ENCODE assay signal across 9 cellular contexts in the genomic region with DNA sequence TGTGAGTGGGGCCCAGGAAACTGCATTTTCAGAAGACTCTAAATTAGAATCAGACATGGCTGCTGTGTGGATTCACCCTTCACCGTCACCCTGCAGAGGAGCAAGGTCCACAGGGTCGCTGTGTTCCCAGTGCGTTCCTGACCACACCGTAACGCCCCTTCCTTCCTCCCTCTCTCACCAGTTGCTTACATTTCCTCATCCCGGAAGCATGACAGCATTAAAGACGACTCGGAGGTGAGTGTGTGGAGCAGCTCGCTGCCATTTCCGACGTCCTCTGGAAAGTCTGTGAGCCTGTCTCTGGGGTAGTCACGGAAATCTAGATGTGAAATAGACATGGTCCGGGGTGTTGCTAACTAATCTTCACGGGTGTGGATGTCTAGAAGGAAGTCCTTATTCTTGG. TPM values are rescaled to one million over a fixed set of nuclear protein-coding genes. Genes with fewer than 3 reads are reported as not detected.
DNase-seq lines count a peak whose midpoint lies in the region; ATAC-seq and TF ChIP-seq lines count a peak whose summit lies in the region.
"Had no signal": no experiment of that assay in that cellular context is flagged by ENCODE, and none has a peak within 500 bp of the region (broad histone marks: within the 10 kb centered on the region; RNA-seq: fewer than 3 reads in every experiment).

No MANE protein-coding gene starts in this region.

- no peak overlapping the region for H3K4me3 Mint-ChIP-seq in activated T-cell treated with anti-CD3 and anti-CD28 coated beads, Interleukin-2, amount 50 U/mL, for 4 hours

- H3K27ac ChIP-seq in left ventricle myocardium inferior (replicated peaks) (no peak overlapping the region), upper lobe of right lung (peak overlapping the region; percentile 42)

- H3K27me3 ChIP-seq in left ventricle myocardium inferior (ENCODE audit: low read depth) (no peaks in the 10 kb centered on the region), upper lobe of right lung (no peaks in the 10 kb centered on the region)

- intact Hi-C loops in left ventricle myocardium inferior (cut with micrococcal nuclease) (no loop called here), upper lobe of right lung (cut with DNase I) (no loop called here)

- peaks cover 12% of the 10 kb centered on the region for H3K4me1 Mint-ChIP-seq in activated T-cell treated with anti-CD3 and anti-CD28 coated beads, Interleukin-2, amount 50 U/mL, for 4 hours (ENCODE audit: low read depth)

- H3K36me3 Mint-ChIP-seq in activated T-cell treated with anti-CD3 and anti-CD28 coated beads, Interleukin-2, amount 50 U/mL, for 4 hours (ENCODE audit: insufficient read depth), result peaks cover 4% of the 10 kb centered on the region

- DNase-seq in activated gamma-delta T cell treated with Interleukin-2 at 50 U/mL for 16 hours (peak; percentile 58), activated gamma-delta T cell (lab: John Stamatoyannopoulos, UW) (no peak), left ventricle myocardium inferior (peak; percentile 32), upper lobe of right lung (no peak), retina (no peak), erythroblast (lab: John Stamatoyannopoulos, UW) (no peak), NCI-H128 (lab: John Stamatoyannopoulos, UW; ENCODE audit: unreplicated experiment) (no peak)
- DNase-seq in activated T-cell treated with anti-CD3 and anti-CD28 coated beads, Interleukin-2, amount 50 U/mL, for 4 hours, result peak; percentile 38
- DNase-seq: NCI-H345 had no signal

- H3K36me3 ChIP-seq in left ventricle myocardium inferior (peaks cover 6% of the 10 kb centered on the region), upper lobe of right lung (peaks cover 27% of the 10 kb centered on the region)

- H3K9me3 ChIP-seq in left ventricle myocardium inferior (replicated peaks), result no peaks in the 10 kb centered on the region
- H3K9me3 ChIP-seq in upper lobe of right lung, result no peaks in the 10 kb centered on the region

- H3K27me3 Mint-ChIP-seq in activated T-cell treated with anti-CD3 and anti-CD28 coated beads, Interleukin-2, amount 50 U/mL, for 4 hours (ENCODE audit: low read depth), result no peaks in the 10 kb centered on the region

- no peak for TF ChIP-seq CTCF in left ventricle myocardium inferior (IDR thresholded peaks at IDR 0.05; ENCODE audit: borderline replicate concordance)
- no peak for TF ChIP-seq CTCF in upper lobe of right lung (IDR thresholded peaks at IDR 0.05)

- no peak overlapping the region for H3K4me3 ChIP-seq in left ventricle myocardium inferior
- no peak overlapping the region for H3K4me3 ChIP-seq in upper lobe of right lung

- peak; percentile 55 to 66 for ATAC-seq in activated T-cell treated with anti-CD3 and anti-CD28 coated beads, Interleukin-2, amount 50 U/mL, for 4 hours
- peak; percentile 61 for ATAC-seq in upper lobe of right lung

- TF ChIP-seq POLR2A in erythroblast (IDR thresholded peaks at IDR 0.05; ENCODE audit: low read length), result no peak

- H3K4me1 ChIP-seq in left ventricle myocardium inferior (peaks cover 4% of the 10 kb centered on the region), upper lobe of right lung (no peaks in the 10 kb centered on the region)

- no peaks in the 10 kb centered on the region for H3K9me3 Mint-ChIP-seq in activated T-cell treated with anti-CD3 and anti-CD28 coated beads, Interleukin-2, amount 50 U/mL, for 4 hours

RNA-seq across cellular contexts. Expression of a gene that starts 45.9 kb away (rescaled TPM):
- 10 to 100 TPM; 67.8 to 82.3 (median 69.9) TPM for total RNA-seq in activated T-cell treated with anti-CD3 and anti-CD28 coated beads, Interleukin-2, amount 50 U/mL, for 4 hours
- total RNA-seq in left ventricle myocardium inferior (37.0 TPM), upper lobe of right lung (55.3 TPM)

Comparison
In these comparisons a context has a peak if more than half of its experiments do, and no peak if none do; other contexts are left out.
1. DNase-seq: peak in activated gamma-delta T cell treated with Interleukin-2 at 50 U/mL for 16 hours (single experiment), activated T-cell treated with anti-CD3 and anti-CD28 coated beads, Interleukin-2, amount 50 U/mL, for 4 hours (single experiment) and left ventricle myocardium inferior (single experiment); none in activated gamma-delta T cell (single experiment), upper lobe of right lung (single experiment), retina (single experiment), erythroblast (0 of 2) and NCI-H128 (single experiment).